In the genomic region with DNA sequence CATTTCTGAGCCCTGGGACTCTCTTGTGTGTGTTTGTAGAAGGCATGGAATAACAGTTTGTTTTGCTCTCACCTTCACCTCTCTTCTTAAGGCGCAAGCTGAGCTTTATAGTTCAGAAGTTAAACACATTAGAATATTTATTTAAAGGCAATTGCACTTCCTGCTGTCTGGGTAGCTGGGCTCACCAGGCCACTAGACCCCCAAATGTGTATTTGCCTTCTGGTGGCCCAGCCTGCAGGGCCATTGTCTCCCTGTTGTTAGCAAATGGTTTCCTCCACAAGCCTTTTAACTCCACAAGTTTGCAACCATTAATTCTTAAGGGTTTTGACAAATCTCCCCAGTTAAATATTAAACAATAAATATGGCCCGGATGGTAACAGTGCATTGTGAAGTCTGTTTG, we compare ENCODE assay signal across 1 cellular context.
TF ChIP-seq lines count a peak whose summit lies in the region.

No MANE protein-coding gene starts in this region.

TF ChIP-seq in H1, 55 proteins besides CTCF, POLR2A, EP300 and RAD21:
- TF ChIP-seq RNF2 (IDR thresholded peaks at IDR 0.05; ENCODE audit: borderline replicate concordance, low read depth, low read length, missing control alignments, poor library complexity, severe bottlenecking) (no peak), EGR1 (IDR thresholded peaks at IDR 0.05; ENCODE audit: borderline replicate concordance, low read depth, low read length) (no peak), CBX8 (IDR thresholded peaks at IDR 0.05; ENCODE audit: borderline replicate concordance, low read depth, low read length) (no peak), KDM4A (IDR thresholded peaks at IDR 0.05; ENCODE audit: low read depth, low read length, severe bottlenecking) (no peak), CHD2 (IDR thresholded peaks at IDR 0.05; ENCODE audit: low read length) (no peak), CREB1 (IDR thresholded peaks at IDR 0.05) (no peak), SIRT6 (IDR thresholded peaks at IDR 0.05; ENCODE audit: low read length) (no peak), BRCA1 (IDR thresholded peaks at IDR 0.05; ENCODE audit: low read depth, low read length) (no peak), NRF1 (IDR thresholded peaks at IDR 0.05; ENCODE audit: low read depth, low read length) (no peak), TCF12 (IDR thresholded peaks at IDR 0.05; ENCODE audit: low read depth, low read length) (no peak), ZNF274 (IDR thresholded peaks at IDR 0.05; ENCODE audit: borderline replicate concordance, extremely low read depth, low read length) (no peak), RFX5 (IDR thresholded peaks at IDR 0.05; ENCODE audit: borderline replicate concordance, low read depth, low read length) (no peak), RXRA (IDR thresholded peaks at IDR 0.05; ENCODE audit: insufficient read depth, low read depth, low read length) (no peak), SP1 (IDR thresholded peaks at IDR 0.05; ENCODE audit: low read depth, low read length) (no peak), FOSL1 (IDR thresholded peaks at IDR 0.05; ENCODE audit: insufficient read depth, low read depth, low read length) (no peak), TBP (IDR thresholded peaks at IDR 0.05; ENCODE audit: low read depth, low read length) (no peak)
- TF ChIP-seq, protein P1, sequence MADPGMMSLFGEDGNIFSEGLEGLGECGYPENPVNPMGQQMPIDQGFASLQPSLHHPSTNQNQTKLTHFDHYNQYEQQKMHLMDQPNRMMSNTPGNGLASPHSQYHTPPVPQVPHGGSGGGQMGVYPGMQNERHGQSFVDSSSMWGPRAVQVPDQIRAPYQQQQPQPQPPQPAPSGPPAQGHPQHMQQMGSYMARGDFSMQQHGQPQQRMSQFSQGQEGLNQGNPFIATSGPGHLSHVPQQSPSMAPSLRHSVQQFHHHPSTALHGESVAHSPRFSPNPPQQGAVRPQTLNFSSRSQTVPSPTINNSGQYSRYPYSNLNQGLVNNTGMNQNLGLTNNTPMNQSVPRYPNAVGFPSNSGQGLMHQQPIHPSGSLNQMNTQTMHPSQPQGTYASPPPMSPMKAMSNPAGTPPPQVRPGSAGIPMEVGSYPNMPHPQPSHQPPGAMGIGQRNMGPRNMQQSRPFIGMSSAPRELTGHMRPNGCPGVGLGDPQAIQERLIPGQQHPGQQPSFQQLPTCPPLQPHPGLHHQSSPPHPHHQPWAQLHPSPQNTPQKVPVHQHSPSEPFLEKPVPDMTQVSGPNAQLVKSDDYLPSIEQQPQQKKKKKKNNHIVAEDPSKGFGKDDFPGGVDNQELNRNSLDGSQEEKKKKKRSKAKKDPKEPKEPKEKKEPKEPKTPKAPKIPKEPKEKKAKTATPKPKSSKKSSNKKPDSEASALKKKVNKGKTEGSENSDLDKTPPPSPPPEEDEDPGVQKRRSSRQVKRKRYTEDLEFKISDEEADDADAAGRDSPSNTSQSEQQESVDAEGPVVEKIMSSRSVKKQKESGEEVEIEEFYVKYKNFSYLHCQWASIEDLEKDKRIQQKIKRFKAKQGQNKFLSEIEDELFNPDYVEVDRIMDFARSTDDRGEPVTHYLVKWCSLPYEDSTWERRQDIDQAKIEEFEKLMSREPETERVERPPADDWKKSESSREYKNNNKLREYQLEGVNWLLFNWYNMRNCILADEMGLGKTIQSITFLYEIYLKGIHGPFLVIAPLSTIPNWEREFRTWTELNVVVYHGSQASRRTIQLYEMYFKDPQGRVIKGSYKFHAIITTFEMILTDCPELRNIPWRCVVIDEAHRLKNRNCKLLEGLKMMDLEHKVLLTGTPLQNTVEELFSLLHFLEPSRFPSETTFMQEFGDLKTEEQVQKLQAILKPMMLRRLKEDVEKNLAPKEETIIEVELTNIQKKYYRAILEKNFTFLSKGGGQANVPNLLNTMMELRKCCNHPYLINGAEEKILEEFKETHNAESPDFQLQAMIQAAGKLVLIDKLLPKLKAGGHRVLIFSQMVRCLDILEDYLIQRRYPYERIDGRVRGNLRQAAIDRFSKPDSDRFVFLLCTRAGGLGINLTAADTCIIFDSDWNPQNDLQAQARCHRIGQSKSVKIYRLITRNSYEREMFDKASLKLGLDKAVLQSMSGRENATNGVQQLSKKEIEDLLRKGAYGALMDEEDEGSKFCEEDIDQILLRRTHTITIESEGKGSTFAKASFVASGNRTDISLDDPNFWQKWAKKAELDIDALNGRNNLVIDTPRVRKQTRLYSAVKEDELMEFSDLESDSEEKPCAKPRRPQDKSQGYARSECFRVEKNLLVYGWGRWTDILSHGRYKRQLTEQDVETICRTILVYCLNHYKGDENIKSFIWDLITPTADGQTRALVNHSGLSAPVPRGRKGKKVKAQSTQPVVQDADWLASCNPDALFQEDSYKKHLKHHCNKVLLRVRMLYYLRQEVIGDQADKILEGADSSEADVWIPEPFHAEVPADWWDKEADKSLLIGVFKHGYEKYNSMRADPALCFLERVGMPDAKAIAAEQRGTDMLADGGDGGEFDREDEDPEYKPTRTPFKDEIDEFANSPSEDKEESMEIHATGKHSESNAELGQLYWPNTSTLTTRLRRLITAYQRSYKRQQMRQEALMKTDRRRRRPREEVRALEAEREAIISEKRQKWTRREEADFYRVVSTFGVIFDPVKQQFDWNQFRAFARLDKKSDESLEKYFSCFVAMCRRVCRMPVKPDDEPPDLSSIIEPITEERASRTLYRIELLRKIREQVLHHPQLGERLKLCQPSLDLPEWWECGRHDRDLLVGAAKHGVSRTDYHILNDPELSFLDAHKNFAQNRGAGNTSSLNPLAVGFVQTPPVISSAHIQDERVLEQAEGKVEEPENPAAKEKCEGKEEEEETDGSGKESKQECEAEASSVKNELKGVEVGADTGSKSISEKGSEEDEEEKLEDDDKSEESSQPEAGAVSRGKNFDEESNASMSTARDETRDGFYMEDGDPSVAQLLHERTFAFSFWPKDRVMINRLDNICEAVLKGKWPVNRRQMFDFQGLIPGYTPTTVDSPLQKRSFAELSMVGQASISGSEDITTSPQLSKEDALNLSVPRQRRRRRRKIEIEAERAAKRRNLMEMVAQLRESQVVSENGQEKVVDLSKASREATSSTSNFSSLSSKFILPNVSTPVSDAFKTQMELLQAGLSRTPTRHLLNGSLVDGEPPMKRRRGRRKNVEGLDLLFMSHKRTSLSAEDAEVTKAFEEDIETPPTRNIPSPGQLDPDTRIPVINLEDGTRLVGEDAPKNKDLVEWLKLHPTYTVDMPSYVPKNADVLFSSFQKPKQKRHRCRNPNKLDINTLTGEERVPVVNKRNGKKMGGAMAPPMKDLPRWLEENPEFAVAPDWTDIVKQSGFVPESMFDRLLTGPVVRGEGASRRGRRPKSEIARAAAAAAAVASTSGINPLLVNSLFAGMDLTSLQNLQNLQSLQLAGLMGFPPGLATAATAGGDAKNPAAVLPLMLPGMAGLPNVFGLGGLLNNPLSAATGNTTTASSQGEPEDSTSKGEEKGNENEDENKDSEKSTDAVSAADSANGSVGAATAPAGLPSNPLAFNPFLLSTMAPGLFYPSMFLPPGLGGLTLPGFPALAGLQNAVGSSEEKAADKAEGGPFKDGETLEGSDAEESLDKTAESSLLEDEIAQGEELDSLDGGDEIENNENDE (IDR thresholded peaks at IDR 0.05; ENCODE audit: insufficient replicate concordance, low read length) = no peak
- TF ChIP-seq, protein P2, sequence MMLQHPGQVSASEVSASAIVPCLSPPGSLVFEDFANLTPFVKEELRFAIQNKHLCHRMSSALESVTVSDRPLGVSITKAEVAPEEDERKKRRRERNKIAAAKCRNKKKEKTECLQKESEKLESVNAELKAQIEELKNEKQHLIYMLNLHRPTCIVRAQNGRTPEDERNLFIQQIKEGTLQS (IDR thresholded peaks at IDR 0.05; ENCODE audit: insufficient read depth, low read depth, low read length) = no peak
